In genomic region chr13:41456768-41457588, GRCh38 we compare ENCODE assay signal across 8 cellular contexts. TPM values are rescaled to one million over a fixed set of nuclear protein-coding genes. Genes with fewer than 3 reads are reported as not detected.
DNase-seq lines count a peak whose midpoint lies in the region; ATAC-seq lines count a peak whose summit lies in the region.

TSS of gene RGCC (plus strand) at chr13:41457550. CDS start at chr13:41457708, 158 bp downstream.

- H3K27me3 ChIP-seq in layer of hippocampus (ENCODE audit: control insufficient read depth, insufficient read depth, low read length), result no peaks in the 10 kb centered on the region

- peaks cover 39% of the 10 kb centered on the region for H3K27me3 Mint-ChIP-seq in IgD-negative memory B cell

- peak within 1 kb of the TSS; percentile 73 to 96 (median 90) for H3K27ac Mint-ChIP-seq in IgD-negative memory B cell

- DNase-seq in D341Med (ENCODE audit: low spot score) (peak; percentile 85), cerebellar cortex (ENCODE audit: low spot score) (peak; percentile 29), NCI-H1694 treated with DMSO at 0.1 percent for 48 hours (lab: John Stamatoyannopoulos, UW) (no peak)
- DNase-seq in activated CD4-positive, CD25-positive, alpha-beta regulatory T cell treated with anti-CD3 and anti-CD28 coated beads, Interleukin-2, amount 50 U/mL, for 72 hours, result peak; percentile 89
- peak; percentile 90 to 91 for DNase-seq in stimulated activated CD4-positive, alpha-beta T cell treated with anti-CD3 and anti-CD28 coated beads, Interleukin-1b, Interleukin-23, amount 100 ng/mL, for 1 hour (ENCODE audit: low read depth in 2 of 2)

- peak within 1 kb of the TSS; percentile 77 for H3K27ac ChIP-seq in layer of hippocampus (ENCODE audit: low read depth, low read length)

- H3K9me3 Mint-ChIP-seq in IgD-negative memory B cell, result no peaks in the 10 kb centered on the region

- peak within 1 kb of the TSS; percentile 74 to 92 (median 87) for H3K4me3 Mint-ChIP-seq in IgD-negative memory B cell

- peaks cover 10 to 19% (median 19%) of the 10 kb centered on the region in 3 donors for H3K4me1 Mint-ChIP-seq in IgD-negative memory B cell

- ATAC-seq in GM21367 (IDR thresholded peaks at IDR 0.05; ENCODE audit: unreplicated experiment), result peak; percentile 63

- no peaks in the 10 kb centered on the region for H3K36me3 Mint-ChIP-seq in IgD-negative memory B cell

RNA-seq across cellular contexts. Expression of gene RGCC, which starts in this region (rescaled TPM):
- 6.8 TPM for polyA plus RNA-seq in IgD-negative memory B cell
